Comparison of ENCODE assay signal across 19 cellular contexts in the genomic region with DNA sequence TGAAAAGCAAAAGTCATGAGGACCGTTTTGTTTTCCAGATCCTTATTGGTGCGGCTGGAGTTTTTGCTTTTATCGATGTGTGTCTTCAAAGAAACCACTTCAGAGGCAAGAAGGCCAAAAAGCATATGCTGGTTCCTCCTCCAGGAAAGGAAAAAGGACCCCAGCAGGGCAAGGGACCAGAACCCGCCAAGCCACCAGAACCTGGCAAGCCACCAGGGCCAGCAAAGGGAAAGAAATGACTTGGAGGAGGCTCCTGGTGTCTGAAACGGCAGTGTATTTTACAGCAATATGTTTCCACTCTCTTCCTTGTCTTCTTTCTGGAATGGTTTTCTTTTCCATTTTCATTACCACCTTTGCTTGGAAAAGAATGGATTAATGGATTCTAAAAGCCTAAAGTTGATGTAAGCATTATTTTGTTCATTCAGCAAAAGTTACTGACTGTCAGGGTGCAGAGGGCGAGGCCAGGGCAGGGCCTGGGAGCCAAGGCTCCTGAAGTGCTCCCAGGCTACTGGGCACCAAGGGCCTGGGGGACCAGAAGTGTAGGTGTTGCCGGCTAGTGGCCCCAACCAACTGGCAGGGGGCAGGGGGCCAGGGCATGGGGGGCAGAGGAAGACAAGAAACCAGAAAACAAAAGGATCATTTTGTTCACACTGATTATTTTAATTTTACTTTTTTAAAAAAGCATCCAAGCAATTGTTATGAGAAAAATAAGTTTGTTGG. TPM values are rescaled to one million over a fixed set of nuclear protein-coding genes. Genes with fewer than 3 reads are reported as not detected.
DNase-seq lines count a peak whose midpoint lies in the region; ATAC-seq and TF ChIP-seq lines count a peak whose summit lies in the region.
"Had no signal": no experiment of that assay in that cellular context is flagged by ENCODE, and none has a peak within 500 bp of the region (broad histone marks: within the 10 kb centered on the region; RNA-seq: fewer than 3 reads in every experiment).

No MANE protein-coding gene starts in this region.

- no peaks in the 10 kb centered on the region for H4K20me1 ChIP-seq in OCI-LY3 (ENCODE audit: insufficient read depth, low read length)

- peaks cover 27% of the 10 kb centered on the region for H3K4me1 ChIP-seq in OCI-LY3 (ENCODE audit: low read length)
- H3K4me1 ChIP-seq: HAP-1, vagina had no signal

- TF ChIP-seq CTCF in CD14-positive monocyte (IDR thresholded peaks at IDR 0.05) (no peak), OCI-LY3 (IDR thresholded peaks at IDR 0.05; ENCODE audit: low read depth, low read length) (no peak), lower leg skin (IDR thresholded peaks at IDR 0.05) (no peak)

- no peak for TF ChIP-seq POLR2A in lower leg skin (IDR thresholded peaks at IDR 0.05)

- H3K4me3 Mint-ChIP-seq in CD14-positive monocyte = peak overlapping the region; percentile 68 to 88
- H3K4me3 Mint-ChIP-seq in memory B cell = peak overlapping the region; percentile 22
- H3K4me3 Mint-ChIP-seq: nephron had no signal

- H3K27me3 Mint-ChIP-seq in CD14-positive monocyte (ENCODE audit: low read depth in 3 of 3) (peaks cover 0 to 5% (median 2%) of the 10 kb centered on the region in 3 donors), memory B cell (peaks cover 3% of the 10 kb centered on the region)

- H3K79me2 ChIP-seq in OCI-LY3 (ENCODE audit: low read length) = no peaks in the 10 kb centered on the region
- H3K79me2 ChIP-seq: hepatocyte had no signal

- intact Hi-C loops in CD14-positive monocyte (cut with micrococcal nuclease) = loop anchor here (2.0 to 5.0 kb wide), 6 partner anchors 36 to 181 kb away; a partner anchor contains a TSS
- intact Hi-C loops in lower leg skin (cut with DNase I; ENCODE audit: low total_unique reads) = loop anchor here (10.0 kb wide), 1 partner anchor 113 kb away; no protein-coding TSS in a partner anchor

- H3K9ac ChIP-seq in OCI-LY3 (ENCODE audit: low read length) = no peak overlapping the region

- peak; percentile 8 for DNase-seq in CD14-positive monocyte (ENCODE audit: low spot score)
- DNase-seq in memory B cell (ENCODE audit: low spot score in 2 of 2) = no peak
- no peak for DNase-seq in NCI-H146 treated with DMSO at 0.1 percent for 48 hours (lab: John Stamatoyannopoulos, UW; ENCODE audit: unreplicated experiment)
- DNase-seq in lower leg skin (ENCODE audit: low spot score in 2 of 2) = no peak
- DNase-seq in NCI-H2227 treated with DMSO at 0.1 percent for 48 hours (lab: John Stamatoyannopoulos, UW) = no peak
- DNase-seq: activated T-cell treated with anti-CD3 and anti-CD28 coated beads, Interleukin-2, amount 50 U/mL, for 1 hour; aorta; KBM-7; NCI-H1417; NCI-H446; OCI-M1; stimulated activated CD4-positive, alpha-beta T cell treated with anti-CD3 and anti-CD28 coated beads, Interleukin-4, amount 100 ng/mL, for 4 hours had no signal

- no peak overlapping the region for H3K4me3 ChIP-seq in OCI-LY3 (ENCODE audit: low read length)
- no peak overlapping the region for H3K4me3 ChIP-seq in lower leg skin (ENCODE audit: low read depth, poor library complexity, severe bottlenecking)
- H3K4me3 ChIP-seq: HAP-1, hepatocyte had no signal

- WGBS in lower leg skin, 2 donors = 66 to 68% methylated on average over 7 of the region's 7 CpGs

- H3K4me1 Mint-ChIP-seq in CD14-positive monocyte = peaks cover 74% of the 10 kb centered on the region
- H3K4me1 Mint-ChIP-seq in memory B cell = peaks cover 14% of the 10 kb centered on the region

- H2AFZ ChIP-seq in OCI-LY3 (ENCODE audit: low read depth, low read length) = peak overlapping the region; percentile 70
- H2AFZ ChIP-seq: hepatocyte had no signal

- peaks cover 7% of the 10 kb centered on the region for H3K27me3 ChIP-seq in OCI-LY3 (ENCODE audit: low read depth, low read length)
- H3K27me3 ChIP-seq: hepatocyte, vagina had no signal

- no peak for ATAC-seq in memory B cell (ENCODE audit: low read depth)

- peak overlapping the region; percentile 40 to 96 (median 68) for H3K27ac Mint-ChIP-seq in CD14-positive monocyte
- H3K27ac Mint-ChIP-seq in memory B cell = no peak overlapping the region

- H3K36me3 Mint-ChIP-seq in CD14-positive monocyte = peaks cover 2 to 8% of the 10 kb centered on the region in 2 donors
- H3K36me3 Mint-ChIP-seq in memory B cell = peaks cover 2% of the 10 kb centered on the region

- no peak overlapping the region for H3K27ac ChIP-seq in OCI-LY3 (ENCODE audit: low read length)
- H3K27ac ChIP-seq: hepatocyte, vagina had no signal

- no peaks in the 10 kb centered on the region for H3K9me3 ChIP-seq in OCI-LY3 (ENCODE audit: insufficient read depth, low read length)
- H3K9me3 ChIP-seq: HAP-1, vagina had no signal

- peaks cover 0 to 2% (median 0%) of the 10 kb centered on the region in 7 donors for H3K9me3 Mint-ChIP-seq in CD14-positive monocyte
- no peaks in the 10 kb centered on the region for H3K9me3 Mint-ChIP-seq in memory B cell
- H3K9me3 Mint-ChIP-seq: nephron had no signal

- peak overlapping the region; percentile 31 for H3K4me2 ChIP-seq in OCI-LY3 (ENCODE audit: low read length)
- H3K4me2 ChIP-seq: hepatocyte had no signal

- no peaks in the 10 kb centered on the region for H3K36me3 ChIP-seq in OCI-LY3 (replicated peaks; ENCODE audit: low read depth, low read length)
- H3K36me3 ChIP-seq: HAP-1, vagina had no signal

RNA-seq across cellular contexts. Expression of a gene that starts 8.8 kb away (rescaled TPM):
- polyA plus RNA-seq in CD14-positive monocyte = 10 to 100 TPM; 39.1 to 41.6 TPM
- total RNA-seq in lower leg skin = under 1 TPM in 1 of 4 donors, not detected in 3; 0.26 TPM
- total RNA-seq: esophagus mucosa, hepatocyte, vagina had no signal
- polyA plus RNA-seq: aorta, BJ had no signal

RNA-seq across cellular contexts. Expression of a gene that starts 16.5 kb away (rescaled TPM):
- polyA plus RNA-seq in CD14-positive monocyte = 100 to 1,000 TPM; 126 to 131 TPM
- 10 to 100 TPM in 2 of 4 donors, 1 to 10 TPM in 2; 7.9 to 15.9 (median 10.0) TPM for total RNA-seq in lower leg skin

RNA-seq across cellular contexts. Expression of a gene that starts 21.8 kb away (rescaled TPM):
- 1 to 10 TPM; 1.6 to 2.5 TPM for polyA plus RNA-seq in CD14-positive monocyte
- 1 to 10 TPM in 2 of 4 donors, under 1 TPM in 1, not detected in 1; 0.39 to 2.1 (median 1.9) TPM for total RNA-seq in lower leg skin
- total RNA-seq: vagina had no signal

RNA-seq across cellular contexts. Expression of a gene that starts 35.7 kb away (rescaled TPM):
- polyA plus RNA-seq in CD14-positive monocyte = 100 to 1,000 TPM; 374 to 430 TPM
- total RNA-seq in lower leg skin = 10 to 100 TPM; 10.2 to 24.8 (median 17.5) TPM

RNA-seq across cellular contexts. Expression of a gene that starts 38.1 kb away (rescaled TPM):
- polyA plus RNA-seq in CD14-positive monocyte = 10 to 100 TPM; 29.8 to 38.9 TPM
- total RNA-seq in lower leg skin = 10 to 100 TPM; 15.3 to 28.3 (median 22.6) TPM
